In the genomic region with DNA sequence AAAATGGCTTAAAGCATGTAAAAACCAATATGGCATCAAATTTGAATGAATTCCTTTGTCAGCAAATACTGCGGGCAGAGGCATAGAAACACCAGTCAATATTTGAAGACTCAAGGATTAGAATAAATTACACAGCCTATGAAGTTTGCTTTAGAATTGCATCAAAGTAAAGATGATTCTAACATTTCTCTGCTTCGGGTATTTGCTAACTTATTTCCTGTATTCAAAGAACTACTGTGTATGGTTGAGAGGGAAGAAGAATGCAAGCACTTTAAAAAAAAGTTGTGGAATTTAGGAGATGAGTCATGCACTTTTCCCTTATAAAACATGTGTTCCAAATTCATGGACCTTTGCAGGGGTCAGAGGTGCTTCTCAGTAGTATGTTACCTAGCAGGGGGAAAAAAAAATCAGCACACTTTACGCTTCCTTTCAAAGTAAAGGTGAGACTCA, we compare ENCODE assay signal across 8 cellular contexts.
DNase-seq lines count a peak whose midpoint lies in the region; ATAC-seq and TF ChIP-seq lines count a peak whose summit lies in the region.

No MANE protein-coding gene starts in this region.

- no peak overlapping the region for H2AFZ ChIP-seq in H9 (ENCODE audit: low read length)

- no peaks in the 10 kb centered on the region; a peak in 1 of 5 replicates for H3K9me3 Mint-ChIP-seq in H9

- no peak overlapping the region for H3K9ac ChIP-seq in H9 (ENCODE audit: extremely low read depth, insufficient read length, low read length)

- H3K4me3 ChIP-seq in fibroblast of pulmonary artery (replicated peaks; ENCODE audit: low read depth, low read length) (no peak overlapping the region), spleen (no peak overlapping the region)

- H3K4ac ChIP-seq in H9 (ENCODE audit: low read depth, low read length), result no peak overlapping the region

- H2BK12ac ChIP-seq in H9 (ENCODE audit: insufficient read length, low read depth, low read length), result no peak overlapping the region

- no peak overlapping the region for H2BK20ac ChIP-seq in H9 (ENCODE audit: low read depth, low read length, poor library complexity, severe bottlenecking)

- no peak overlapping the region for H3K4me2 ChIP-seq in H9 (ENCODE audit: insufficient read depth, insufficient read length, low read length)

- ATAC-seq in SK-N-SH treated with all-trans-retinoic acid at 6 μM for 48 hours (peak; percentile 58), GM19397 (IDR thresholded peaks at IDR 0.05; ENCODE audit: unreplicated experiment) (no peak), HG03457 (IDR thresholded peaks at IDR 0.05; ENCODE audit: unreplicated experiment) (no peak), HG02840 (IDR thresholded peaks at IDR 0.05; ENCODE audit: low FRiP score, unreplicated experiment) (no peak), HG02852 (IDR thresholded peaks at IDR 0.05; ENCODE audit: unreplicated experiment) (no peak)

- TF ChIP-seq CTCF in H9 (conservative IDR thresholded peaks at IDR 0.05) (no peak), fibroblast of pulmonary artery (IDR thresholded peaks at IDR 0.05; ENCODE audit: low read length, missing control alignments) (no peak), spleen (IDR thresholded peaks at IDR 0.05 in 8 of 11, conservative IDR thresholded peaks at IDR 0.05 in 3 of 11) (no peak)

- WGBS in H9 (ENCODE audit: extremely low coverage, insufficient read length, low lambda C conversion rate), result no CpG with 5 or more reads among the region's 3 CpGs
- 44 to 55% (median 53%) methylated on average over 3 of the region's 3 CpGs for WGBS in spleen, 5 donors

- H2BK15ac ChIP-seq in H9 (ENCODE audit: low read depth, low read length), result no peak overlapping the region

- H3K27ac Mint-ChIP-seq in H9, result peak overlapping the region in 2 of 3 experiments; percentile 1 to 84; a peak in 4 of 7 replicates

- no peak overlapping the region for H3K18ac ChIP-seq in H9 (ENCODE audit: insufficient read length, low read depth, low read length)

- DNase-seq in H9 (no peak), fibroblast of pulmonary artery (ENCODE audit: low read depth) (peak; percentile 84), spleen (no peak)

- H2BK120ac ChIP-seq in H9 (ENCODE audit: low read depth, low read length, poor library complexity, severe bottlenecking), result no peak overlapping the region

- no peak overlapping the region for H3K14ac ChIP-seq in H9 (ENCODE audit: insufficient read depth, low read length)

- H3K27me3 Mint-ChIP-seq in H9 (ENCODE audit: low read depth), result no peaks in the 10 kb centered on the region

- H2AK5ac ChIP-seq in H9 (ENCODE audit: insufficient read length, low read length), result no peak overlapping the region

- no peak overlapping the region for H2BK5ac ChIP-seq in H9 (ENCODE audit: insufficient read length, low read length)

- H3K23me2 ChIP-seq in H9 (ENCODE audit: insufficient read length, low read depth, low read length, poor library complexity, severe bottlenecking), result no peaks in the 10 kb centered on the region

- peaks cover 3% of the 10 kb centered on the region; the same call in 1 of the 2 replicates for H3K4me1 ChIP-seq in H9 (ENCODE audit: insufficient read depth, low read length)
- peaks cover 58 to 100% (median 96%) of the 10 kb centered on the region in 6 donors for H3K4me1 ChIP-seq in spleen

- H3K27me3 ChIP-seq in H9 (ENCODE audit: insufficient read depth, low read length) (no peaks in the 10 kb centered on the region), spleen (replicated peaks in 1 of 7) (no peaks in the 10 kb centered on the region)

- H3K36me3 ChIP-seq in spleen, result no peaks in the 10 kb centered on the region

- no peaks in the 10 kb centered on the region for H3K79me1 ChIP-seq in H9 (ENCODE audit: insufficient read depth, low read depth, low read length, poor library complexity, severe bottlenecking)

- no peak overlapping the region for H4K5ac ChIP-seq in H9 (ENCODE audit: insufficient read length, low read depth, low read length)

- no peak overlapping the region for H3K27ac ChIP-seq in H9 (ENCODE audit: insufficient read length, low read depth, low read length)
- peak overlapping the region; percentile 29 to 89 (median 81) for H3K27ac ChIP-seq in spleen

- peaks cover 64 to 71% of the 10 kb centered on the region in 2 experiments for H3K4me1 Mint-ChIP-seq in H9

- H3K56ac ChIP-seq in H9 (ENCODE audit: insufficient read length, low read depth, low read length), result no peak overlapping the region

- no peaks in the 10 kb centered on the region; a peak in 1 of 7 replicates for H3K36me3 Mint-ChIP-seq in H9 (ENCODE audit: insufficient read depth in 1 of 3, low read depth in 3 of 3)

- TF ChIP-seq POLR2A in spleen (IDR thresholded peaks at IDR 0.05), result no peak

- no peak overlapping the region for H3T11ph ChIP-seq in H9 (ENCODE audit: low read length)

- intact Hi-C loops in spleen (cut with DNase I; ENCODE audit: low total_unique reads), result no loop called here

- H4K20me1 ChIP-seq in H9 (ENCODE audit: control insufficient read depth, insufficient read depth, insufficient read length), result no peaks in the 10 kb centered on the region

- H3K9me3 ChIP-seq in H9 (ENCODE audit: control insufficient read depth, low read depth, low read length) (no peaks in the 10 kb centered on the region), spleen (no peaks in the 10 kb centered on the region)

- no peak overlapping the region for H3K23ac ChIP-seq in H9 (ENCODE audit: insufficient read length, low read depth, low read length)

- H4K91ac ChIP-seq in H9 (ENCODE audit: insufficient read length, low read depth, low read length), result no peak overlapping the region

- H4K8ac ChIP-seq in H9 (replicated peaks; ENCODE audit: insufficient read length, low read depth, low read length), result no peak overlapping the region

- peaks cover 17% of the 10 kb centered on the region; the same call in 1 of the 2 replicates for H3K79me2 ChIP-seq in H9 (ENCODE audit: insufficient read depth, low read length)

- peak overlapping the region in 1 of 2 experiments; percentile 28; a peak in 1 of 5 replicates for H3K4me3 Mint-ChIP-seq in H9

TF ChIP-seq in SK-N-SH treated with all-trans-retinoic acid at 6 μM for 48 hours, 23 proteins besides CTCF, POLR2A, EP300 and RAD21:
- TF ChIP-seq ZFP3 (CRISPR knock-in tag; IDR thresholded peaks at IDR 0.05), result no peak
- no peak for TF ChIP-seq BACH2 (CRISPR knock-in tag; IDR thresholded peaks at IDR 0.05; ENCODE audit: borderline replicate concordance)
- TF ChIP-seq, protein P1, sequence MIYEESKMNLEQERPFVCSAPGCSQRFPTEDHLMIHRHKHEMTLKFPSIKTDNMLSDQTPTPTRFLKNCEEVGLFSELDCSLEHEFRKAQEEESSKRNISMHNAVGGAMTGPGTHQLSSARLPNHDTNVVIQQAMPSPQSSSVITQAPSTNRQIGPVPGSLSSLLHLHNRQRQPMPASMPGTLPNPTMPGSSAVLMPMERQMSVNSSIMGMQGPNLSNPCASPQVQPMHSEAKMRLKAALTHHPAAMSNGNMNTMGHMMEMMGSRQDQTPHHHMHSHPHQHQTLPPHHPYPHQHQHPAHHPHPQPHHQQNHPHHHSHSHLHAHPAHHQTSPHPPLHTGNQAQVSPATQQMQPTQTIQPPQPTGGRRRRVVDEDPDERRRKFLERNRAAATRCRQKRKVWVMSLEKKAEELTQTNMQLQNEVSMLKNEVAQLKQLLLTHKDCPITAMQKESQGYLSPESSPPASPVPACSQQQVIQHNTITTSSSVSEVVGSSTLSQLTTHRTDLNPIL (CRISPR knock-in tag; IDR thresholded peaks at IDR 0.05; ENCODE audit: low read depth), result peak; percentile 38; the same call in 1 of the 2 replicates
- TF ChIP-seq ISL1 (CRISPR knock-in tag; IDR thresholded peaks at IDR 0.05), result peak; percentile 39
- no peak for TF ChIP-seq TCF4 (CRISPR knock-in tag; IDR thresholded peaks at IDR 0.05; ENCODE audit: borderline replicate concordance)
